In the genomic region with DNA sequence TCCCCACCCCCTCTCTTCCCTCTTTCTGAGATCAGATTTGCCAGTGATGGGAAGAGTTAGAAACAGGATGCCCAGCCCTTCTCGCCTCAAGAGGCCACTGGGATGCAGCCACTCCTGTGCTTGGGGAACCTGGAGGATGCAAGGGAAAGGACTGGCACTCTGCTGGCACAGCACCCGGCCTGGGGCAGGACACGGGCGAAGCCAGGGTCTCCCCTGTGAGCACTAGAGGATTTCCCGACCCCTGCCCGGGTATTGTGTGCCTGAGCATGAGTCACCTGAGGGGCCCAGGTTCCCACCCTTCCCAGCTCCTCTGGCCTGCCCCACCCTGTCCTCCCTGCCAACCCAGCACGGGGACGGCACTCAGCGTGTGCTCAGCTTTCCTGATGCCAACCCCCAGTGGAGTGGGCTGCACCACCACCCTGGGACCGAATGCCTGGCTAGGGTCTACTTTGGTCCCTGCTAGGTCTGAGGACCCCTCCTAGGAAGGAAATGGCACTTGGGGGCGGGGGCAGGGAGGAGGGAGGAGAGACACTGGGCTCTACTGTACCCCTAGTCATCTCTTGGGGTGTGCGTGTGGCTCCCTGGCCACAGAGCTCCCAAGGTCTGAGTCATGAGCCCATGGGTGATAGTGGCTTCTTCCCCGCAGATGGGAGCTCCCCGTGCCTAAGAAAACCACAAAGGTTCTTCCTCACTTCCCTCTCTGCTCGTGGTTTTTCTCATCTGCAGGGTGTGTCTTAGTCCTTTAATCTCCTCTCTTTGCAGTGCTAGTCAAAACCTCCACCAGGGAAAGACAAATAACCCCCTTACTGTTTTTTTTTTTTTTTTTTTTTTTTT, we compare ENCODE assay signal across 9 cellular contexts. TPM values are rescaled to one million over a fixed set of nuclear protein-coding genes. Genes with fewer than 3 reads are reported as not detected.
DNase-seq lines count a peak whose midpoint lies in the region; ATAC-seq and TF ChIP-seq lines count a peak whose summit lies in the region.
"Had no signal": no experiment of that assay in that cellular context is flagged by ENCODE, and none has a peak within 500 bp of the region (broad histone marks: within the 10 kb centered on the region; RNA-seq: fewer than 3 reads in every experiment).

No MANE protein-coding gene starts in this region.

- peak overlapping the region; percentile 95 for H3K27ac Mint-ChIP-seq in stimulated activated naive B cell treated with anti-CD40 and anti-IgM and Interleukin-4, amounts not matched to agents 10 μg/mL and 1 μg/mL and 100 μg/mL, for 72 hours

- peak overlapping the region; percentile 83 for H3K27ac ChIP-seq in HUES6 (ENCODE audit: low read depth, low read length)
- H3K27ac ChIP-seq: 22Rv1 had no signal

- H3K4me3 Mint-ChIP-seq in stimulated activated naive B cell treated with anti-CD40 and anti-IgM and Interleukin-4, amounts not matched to agents 10 μg/mL and 1 μg/mL and 100 μg/mL, for 72 hours, result peak overlapping the region; percentile 58 to 59

- peak; percentile 65 for DNase-seq in DMS153 (lab: John Stamatoyannopoulos, UW)
- DNase-seq in DMS153 treated with DMSO at 0.1 percent for 48 hours (lab: John Stamatoyannopoulos, UW; ENCODE audit: unreplicated experiment), result no peak
- DNase-seq in activated CD4-positive, CD25-positive, alpha-beta regulatory T cell treated with anti-CD3 and anti-CD28 coated beads, Interleukin-2, amount 50 U/mL, for 16 hours (ENCODE audit: low read depth, low spot score), result peak; percentile 71
- DNase-seq in cardiac fibroblast (ENCODE audit: low read depth in 2 of 2), result peak; percentile 80 to 93
- DNase-seq in mucosa of descending colon, result peak; percentile 47 to 80 (median 59)
- DNase-seq in stimulated activated naive B cell treated with anti-CD40 and anti-IgM and Interleukin-4, amounts not matched to agents 10 μg/mL and 1 μg/mL and 100 μg/mL, for 72 hours, result peak; percentile 89
- DNase-seq in NCI-H446 (lab: John Stamatoyannopoulos, UW), result no peak

- H3K27me3 Mint-ChIP-seq in stimulated activated naive B cell treated with anti-CD40 and anti-IgM and Interleukin-4, amounts not matched to agents 10 μg/mL and 1 μg/mL and 100 μg/mL, for 72 hours, result peaks cover 0 to 5% of the 10 kb centered on the region in 2 donors

- H3K36me3 Mint-ChIP-seq in stimulated activated naive B cell treated with anti-CD40 and anti-IgM and Interleukin-4, amounts not matched to agents 10 μg/mL and 1 μg/mL and 100 μg/mL, for 72 hours, result peaks cover 16 to 23% of the 10 kb centered on the region in 2 donors

- H3K27me3 ChIP-seq in HUES6 (ENCODE audit: control insufficient read depth, insufficient read depth, low read length), result no peaks in the 10 kb centered on the region

- intact Hi-C loops in mucosa of descending colon (cut with DNase I, micrococcal nuclease), result no loop called here

- H3K9ac ChIP-seq in HUES6 (ENCODE audit: low read length), result peak overlapping the region; percentile 36

- H3K36me3 ChIP-seq in HUES6 (ENCODE audit: control insufficient read depth, insufficient read depth, low read length) (peaks cover 10% of the 10 kb centered on the region), mucosa of descending colon (ENCODE audit: low read depth) (peaks cover 4% of the 10 kb centered on the region)

- no peaks in the 10 kb centered on the region for H3K9me3 Mint-ChIP-seq in stimulated activated naive B cell treated with anti-CD40 and anti-IgM and Interleukin-4, amounts not matched to agents 10 μg/mL and 1 μg/mL and 100 μg/mL, for 72 hours

- TF ChIP-seq CTCF in cardiac fibroblast (IDR thresholded peaks at IDR 0.05; ENCODE audit: low read depth, low read length) (no peak), mucosa of descending colon (IDR thresholded peaks at IDR 0.05) (no peak)

- H3K4me3 ChIP-seq in HUES6 (ENCODE audit: low read depth, low read length) (peak overlapping the region; percentile 22; the same call in 1 of the 2 replicates), cardiac fibroblast (replicated peaks in 1 of 2; ENCODE audit: low read depth in 2 of 2, low read length in 2 of 2) (peak overlapping the region; percentile 17 to 36), mucosa of descending colon (no peak overlapping the region)

- peak; percentile 4 for ATAC-seq in mucosa of descending colon
- ATAC-seq in stimulated activated naive B cell treated with anti-CD40 and anti-IgM and Interleukin-4, amounts not matched to agents 10 μg/mL and 1 μg/mL and 100 μg/mL, for 72 hours (replicated peaks), result peak; percentile 88 to 90

- H3K4me1 ChIP-seq in HUES6 (ENCODE audit: control insufficient read depth, insufficient read depth, low read length) (peaks cover 68% of the 10 kb centered on the region), mucosa of descending colon (ENCODE audit: low read depth) (peaks cover 83% of the 10 kb centered on the region)

- H3K4me1 Mint-ChIP-seq in stimulated activated naive B cell treated with anti-CD40 and anti-IgM and Interleukin-4, amounts not matched to agents 10 μg/mL and 1 μg/mL and 100 μg/mL, for 72 hours, result peaks cover 57 to 84% of the 10 kb centered on the region in 2 donors

- H3K9me3 ChIP-seq in HUES6 (ENCODE audit: control insufficient read depth, insufficient read depth, low read depth, low read length) (no peaks in the 10 kb centered on the region), mucosa of descending colon (no peaks in the 10 kb centered on the region)

RNA-seq across cellular contexts. Expression of a gene that starts 12.4 kb away (rescaled TPM):
- 100 to 1,000 TPM; 263 to 334 (median 308) TPM for total RNA-seq in mucosa of descending colon

RNA-seq across cellular contexts. Expression of a gene that starts 26.5 kb away (rescaled TPM):
- 1 to 10 TPM; 2.1 to 7.6 (median 5.5) TPM for total RNA-seq in mucosa of descending colon

RNA-seq across cellular contexts. Expression of a gene that starts 44.7 kb away (rescaled TPM):
- 1 to 10 TPM in 1 of 3 donors, under 1 TPM in 2; 0.32 to 2.5 (median 0.66) TPM for total RNA-seq in mucosa of descending colon

Comparison
In these comparisons a context has a peak if more than half of its experiments do, and no peak if none do; other contexts are left out.
1. DNase-seq: peak in DMS153 (single experiment), activated CD4-positive, CD25-positive, alpha-beta regulatory T cell treated with anti-CD3 and anti-CD28 coated beads, Interleukin-2, amount 50 U/mL, for 16 hours (single experiment), cardiac fibroblast (2 of 2), mucosa of descending colon (3 of 3) and stimulated activated naive B cell treated with anti-CD40 and anti-IgM and Interleukin-4, amounts not matched to agents 10 μg/mL and 1 μg/mL and 100 μg/mL, for 72 hours (single experiment); none in DMS153 treated with DMSO at 0.1 percent for 48 hours (single experiment) and NCI-H446 (0 of 2).